ENCODE assay signal across 8 cellular contexts in the genomic region with DNA sequence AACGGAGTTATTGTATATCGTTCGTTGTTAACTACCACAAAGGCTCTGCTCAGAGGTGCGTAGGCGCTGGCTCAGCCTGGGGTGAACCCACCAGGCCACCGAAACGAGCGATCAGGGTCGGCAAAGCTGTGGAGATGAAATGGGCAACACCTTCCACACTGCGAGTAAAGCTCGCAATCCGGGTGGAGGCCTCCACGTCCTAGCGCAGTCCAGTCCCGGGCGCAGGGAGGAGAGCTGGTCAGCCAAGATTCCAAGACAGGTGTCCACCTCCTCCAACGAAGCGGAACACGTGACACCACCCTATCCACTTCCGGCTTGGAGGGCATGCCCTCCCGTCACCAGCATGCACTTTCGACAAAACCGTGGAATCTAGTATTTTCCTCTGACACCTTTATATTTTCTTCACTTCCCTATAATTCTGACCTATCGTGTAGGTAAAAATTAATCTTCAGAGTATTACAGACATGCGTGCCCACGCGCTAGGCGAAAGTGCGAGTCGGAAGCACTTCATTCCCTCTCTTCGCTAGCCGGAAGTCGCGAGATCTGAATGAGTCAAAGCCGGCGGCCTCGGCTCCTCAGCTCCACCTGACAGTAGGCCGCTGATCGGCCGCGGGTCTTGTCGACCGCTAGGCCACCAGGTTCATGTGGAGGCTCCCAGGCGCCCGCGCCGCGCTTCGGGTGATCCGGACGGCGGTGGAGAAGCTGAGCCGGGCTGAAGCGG. TPM values are rescaled to one million over a fixed set of nuclear protein-coding genes. Genes with fewer than 3 reads are reported as not detected.
DNase-seq lines count a peak whose midpoint lies in the region; FAIRE-seq and TF ChIP-seq lines count a peak whose summit lies in the region.

A gene with protein sequence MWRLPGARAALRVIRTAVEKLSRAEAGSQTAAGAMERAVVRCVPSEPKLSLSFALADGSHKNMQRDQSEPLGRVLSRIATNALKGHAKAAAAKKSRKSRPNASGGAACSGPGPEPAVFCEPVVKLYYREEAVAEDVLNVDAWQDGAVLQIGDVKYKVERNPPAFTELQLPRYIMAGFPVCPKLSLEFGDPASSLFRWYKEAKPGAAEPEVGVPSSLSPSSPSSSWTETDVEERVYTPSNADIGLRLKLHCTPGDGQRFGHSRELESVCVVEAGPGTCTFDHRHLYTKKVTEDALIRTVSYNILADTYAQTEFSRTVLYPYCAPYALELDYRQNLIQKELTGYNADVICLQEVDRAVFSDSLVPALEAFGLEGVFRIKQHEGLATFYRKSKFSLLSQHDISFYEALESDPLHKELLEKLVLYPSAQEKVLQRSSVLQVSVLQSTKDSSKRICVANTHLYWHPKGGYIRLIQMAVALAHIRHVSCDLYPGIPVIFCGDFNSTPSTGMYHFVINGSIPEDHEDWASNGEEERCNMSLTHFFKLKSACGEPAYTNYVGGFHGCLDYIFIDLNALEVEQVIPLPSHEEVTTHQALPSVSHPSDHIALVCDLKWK (plus strand): TSS at position 537 of the 721 bp plus-strand sequence. CDS start 106 bp downstream, at position 643.

- peaks cover 6% of the 10 kb centered on the region for H3F3A ChIP-seq in MM.1S (ENCODE audit: insufficient read depth, low read length)

- H3K79me2 ChIP-seq in MM.1S (ENCODE audit: low read length), result peaks cover 52% of the 10 kb centered on the region

- H3K27me3 ChIP-seq in HAP-1 (ENCODE audit: low read depth) (no peaks in the 10 kb centered on the region), MM.1S (replicated peaks; ENCODE audit: insufficient read depth, low read length) (no peaks in the 10 kb centered on the region), SJSA1 (replicated peaks) (no peaks in the 10 kb centered on the region), neuronal stem cell (ENCODE audit: control insufficient read depth in 3 of 3, insufficient read depth in 3 of 3, low read depth in 1 of 3, low read length in 3 of 3) (no peaks in the 10 kb centered on the region), subcutaneous abdominal adipose tissue (ENCODE audit: control insufficient read depth in 5 of 5, insufficient read depth in 4 of 5, low read length in 5 of 5) (no peaks in the 10 kb centered on the region)

- H3K27ac ChIP-seq in MM.1S (ENCODE audit: low read length) (peak within 1 kb of the TSS; percentile 80), SJSA1 (peak within 1 kb of the TSS; percentile 91), neuronal stem cell (replicated peaks; ENCODE audit: low read length) (peak within 1 kb of the TSS; percentile 64), subcutaneous abdominal adipose tissue (ENCODE audit: low read depth, low read length) (peak within 1 kb of the TSS; percentile 98)

- peak within 1 kb of the TSS; percentile 67 for H2BK15ac ChIP-seq in neuronal stem cell (ENCODE audit: low read length)

- H2AFZ ChIP-seq in MM.1S (ENCODE audit: low read length) (peak within 1 kb of the TSS; percentile 94), neuronal stem cell (ENCODE audit: low read length) (peak within 1 kb of the TSS; percentile 92)

- H4K20me1 ChIP-seq in MM.1S (ENCODE audit: insufficient read depth, low read length), result no peaks in the 10 kb centered on the region

- H2BK120ac ChIP-seq in neuronal stem cell (ENCODE audit: low read depth, low read length), result peak within 1 kb of the TSS; percentile 61

- no peak within 1 kb of the TSS for H3K4ac ChIP-seq in neuronal stem cell (ENCODE audit: low read length)

- H3K36me3 ChIP-seq in HAP-1 (replicated peaks) (peaks cover 13% of the 10 kb centered on the region), MM.1S (replicated peaks; ENCODE audit: insufficient read depth, low read length) (no peaks in the 10 kb centered on the region; the same call in 1 of the 2 replicates), SJSA1 (peaks cover 39% of the 10 kb centered on the region), neuronal stem cell (replicated peaks in 1 of 2; ENCODE audit: control insufficient read depth in 2 of 2, insufficient read depth in 2 of 2, low read length in 2 of 2) (peaks cover 4 to 28% of the 10 kb centered on the region in 2 donors), subcutaneous abdominal adipose tissue (ENCODE audit: control insufficient read depth in 5 of 5, insufficient read depth in 5 of 5, low read length in 5 of 5) (peaks cover 3 to 8% (median 6%) of the 10 kb centered on the region in 5 donors)

- H3K9me3 ChIP-seq in HAP-1 (peaks cover 6% of the 10 kb centered on the region), MM.1S (replicated peaks; ENCODE audit: insufficient read depth, low read length) (no peaks in the 10 kb centered on the region), SJSA1 (replicated peaks) (no peaks in the 10 kb centered on the region), neuronal stem cell (replicated peaks in 1 of 2; ENCODE audit: control insufficient read depth in 2 of 2, insufficient read depth in 1 of 2, low read depth in 1 of 2, low read length in 2 of 2) (no peaks in the 10 kb centered on the region), subcutaneous abdominal adipose tissue (ENCODE audit: control insufficient read depth in 5 of 5, low read length in 5 of 5) (no peaks in the 10 kb centered on the region)

- peak within 1 kb of the TSS; percentile 72 for H3K4me3 ChIP-seq in HAP-1
- peak within 1 kb of the TSS; percentile 93 for H3K4me3 ChIP-seq in MM.1S (ENCODE audit: low read length)
- H3K4me3 ChIP-seq in SJSA1, result peak within 1 kb of the TSS; percentile 69
- peak within 1 kb of the TSS; percentile 72 to 96 for H3K4me3 ChIP-seq in neuronal stem cell (ENCODE audit: low read length in 2 of 2)
- peak within 1 kb of the TSS; percentile 89 to 100 (median 93) for H3K4me3 ChIP-seq in subcutaneous abdominal adipose tissue (ENCODE audit: low read depth in 1 of 5, low read length in 5 of 5)

- peak within 1 kb of the TSS; percentile 89 for H3K14ac ChIP-seq in neuronal stem cell (ENCODE audit: low read length)

- no peak within 1 kb of the TSS for H2AK5ac ChIP-seq in neuronal stem cell (ENCODE audit: low read depth, low read length)

- in situ Hi-C loops in HAP-1 (cut with MboI; ENCODE audit: low sequenced_read_pairs), result no loop called here

- WGBS in neuronal stem cell (ENCODE audit: extremely low coverage in 2 of 2, insufficient read length in 2 of 2, insufficient replicate concordance in 1 of 2), 2 donors, result no CpG with 5 or more reads among the region's 54 CpGs

- H4K8ac ChIP-seq in neuronal stem cell (ENCODE audit: low read depth, low read length), result no peak within 1 kb of the TSS

- H3K79me1 ChIP-seq in neuronal stem cell (ENCODE audit: low read depth, low read length), result peaks cover 8% of the 10 kb centered on the region

- H2BK5ac ChIP-seq in neuronal stem cell (ENCODE audit: low read length), result peak within 1 kb of the TSS; percentile 93

- DNase-seq in GDM1 (lab: John Stamatoyannopoulos, UW) (peak; percentile 86), HAP-1 (ENCODE audit: low spot score in 2 of 2) (peak; percentile 78 to 84), MM.1S (peak; percentile 93), SJSA1 (ENCODE audit: low read depth in 1 of 2, low spot score in 2 of 2) (peak; percentile 85 to 95), frontal cortex (ENCODE audit: low spot score in 2 of 2) (peak; percentile 77 to 83), neuronal stem cell (ENCODE audit: low spot score) (peak; percentile 75)
- peak; percentile 65 to 79 (median 73) for DNase-seq in activated naive CD4-positive, alpha-beta T cell (lab: John Stamatoyannopoulos, UW)

- peak within 1 kb of the TSS; percentile 96 for H3K4me2 ChIP-seq in MM.1S (ENCODE audit: low read depth, low read length)
- peak within 1 kb of the TSS; percentile 96 for H3K4me2 ChIP-seq in neuronal stem cell (ENCODE audit: insufficient read depth, low read length, poor library complexity, severe bottlenecking)

- H3K4me1 ChIP-seq in HAP-1 (peaks cover 15% of the 10 kb centered on the region), MM.1S (ENCODE audit: low read length) (peaks cover 3% of the 10 kb centered on the region; the same call in 1 of the 2 replicates), SJSA1 (replicated peaks) (peaks cover 17% of the 10 kb centered on the region), neuronal stem cell (ENCODE audit: control insufficient read depth in 2 of 2, insufficient read depth in 1 of 2, low read depth in 1 of 2, low read length in 2 of 2) (peaks cover 8% of the 10 kb centered on the region in 2 donors), subcutaneous abdominal adipose tissue (ENCODE audit: control insufficient read depth in 5 of 5, insufficient read depth in 5 of 5, low read length in 5 of 5) (peaks cover 6 to 40% (median 39%) of the 10 kb centered on the region in 5 donors)

- H4K91ac ChIP-seq in neuronal stem cell (ENCODE audit: low read depth, low read length, poor library complexity), result peak within 1 kb of the TSS; percentile 38

- peak within 1 kb of the TSS; percentile 93 for H3K18ac ChIP-seq in neuronal stem cell (ENCODE audit: low read length)

- TF ChIP-seq CTCF in MM.1S (IDR thresholded peaks at IDR 0.05; ENCODE audit: low read length), result no peak

- peak within 1 kb of the TSS; percentile 90 for H3K9ac ChIP-seq in MM.1S (ENCODE audit: low read length)
- H3K9ac ChIP-seq in neuronal stem cell (ENCODE audit: low read depth, low read length, poor library complexity), result peak within 1 kb of the TSS; percentile 99
- H3K9ac ChIP-seq in subcutaneous abdominal adipose tissue (ENCODE audit: low read length in 5 of 5), result peak within 1 kb of the TSS; percentile 93 to 100 (median 99)

- peak within 1 kb of the TSS; percentile 22 for H2BK12ac ChIP-seq in neuronal stem cell (ENCODE audit: low read length)

- H3K23ac ChIP-seq in neuronal stem cell (ENCODE audit: low read depth, low read length, poor library complexity), result peak within 1 kb of the TSS; percentile 93

- no peak for FAIRE-seq in frontal cortex (lab: Jason Lieb, UNC)

- H3K9me2 ChIP-seq in MM.1S (replicated peaks; ENCODE audit: insufficient read depth, low read length), result no peaks in the 10 kb centered on the region

RNA-seq across cellular contexts. Expression of the gene that starts here (rescaled TPM):
- total RNA-seq in SJSA1 (2014; rRNA removed; shearing (Covaris generic)), result 8.8 and 11.9 TPM in 2 replicates
- total RNA-seq in frontal cortex, result 17.5 TPM
- 5.6 TPM for polyA plus RNA-seq in neuronal stem cell (2013, experiment 1 of 2)
- 5.8 TPM for polyA plus RNA-seq in neuronal stem cell (2013, experiment 2 of 2)

Comparison
In these comparisons a context has a peak if more than half of its experiments do, and no peak if none do; other contexts are left out.
1. Peak in every context shown above with its lines: DNase-seq, H3K4me3 ChIP-seq and H3K27ac ChIP-seq.